1 cellular context compared by ENCODE assay signal in genomic region chr14:68927089-68927488, GRCh38.
TF ChIP-seq lines count a peak whose summit lies in the region.

No MANE protein-coding gene starts in this region.

TF ChIP-seq in HepG2, 621 proteins besides CTCF, POLR2A, EP300 and RAD21 (continued from another document):
- TF ChIP-seq ZNF574 (CRISPR knock-in tag; IDR thresholded peaks at IDR 0.05) (no peak), ZNF382 (CRISPR knock-in tag; IDR thresholded peaks at IDR 0.05; ENCODE audit: borderline replicate concordance) (no peak), TMF1 (CRISPR knock-in tag; IDR thresholded peaks at IDR 0.05; ENCODE audit: low read depth) (no peak), RBM22 (optimal IDR thresholded peaks at IDR 0.05; ENCODE audit: low read length) (no peak), PRDM4 (CRISPR knock-in tag; IDR thresholded peaks at IDR 0.05; ENCODE audit: borderline replicate concordance) (no peak), ZNF432 (CRISPR knock-in tag; IDR thresholded peaks at IDR 0.05; ENCODE audit: borderline replicate concordance) (no peak), ZBTB7A (CRISPR knock-in tag; IDR thresholded peaks at IDR 0.05) (no peak), SP1 (IDR thresholded peaks at IDR 0.05) (no peak), SP1 (CRISPR knock-in tag; IDR thresholded peaks at IDR 0.05) (no peak), ZNF367 (CRISPR knock-in tag; IDR thresholded peaks at IDR 0.05; ENCODE audit: borderline replicate concordance) (no peak), HDAC1 (CRISPR knock-in tag; IDR thresholded peaks at IDR 0.05) (no peak), ZNF513 (CRISPR knock-in tag; conservative IDR thresholded peaks at IDR 0.05) (no peak), CEBPZ (IDR thresholded peaks at IDR 0.05; ENCODE audit: low read length) (no peak), ZFP82 (CRISPR knock-in tag; IDR thresholded peaks at IDR 0.05; ENCODE audit: borderline replicate concordance) (no peak)
TF ChIP-seq in HepG2: peak in this region for 0.
